Comparison of ENCODE assay signal across 9 cellular contexts in genomic region chr18:48160622-48161021, GRCh38.
DNase-seq lines count a peak whose midpoint lies in the region; ATAC-seq, FAIRE-seq and TF ChIP-seq lines count a peak whose summit lies in the region.
"Had no signal": no experiment of that assay in that cellular context is flagged by ENCODE, and none has a peak within 500 bp of the region (broad histone marks: within the 10 kb centered on the region; RNA-seq: fewer than 3 reads in every experiment).

No MANE protein-coding gene starts in this region.

- H3K9me2 ChIP-seq in HCT116 (ENCODE audit: insufficient read depth), result no peaks in the 10 kb centered on the region

- H3K9me3 ChIP-seq in HCT116 (ENCODE audit: control insufficient read depth in 1 of 2, insufficient read depth in 1 of 2, low read depth in 1 of 2, low read length in 2 of 2), result no peaks in the 10 kb centered on the region
- H3K9me3 ChIP-seq in iPS-20b (ENCODE audit: insufficient read depth, low read depth, low read length), result no peaks in the 10 kb centered on the region

- no peak for FAIRE-seq in GM12892 (lab: Jason Lieb, UNC)
- FAIRE-seq: TTC549 had no signal

- H3K27ac ChIP-seq in HCT116 (ENCODE audit: low read depth, low read length), result no peak overlapping the region
- H3K27ac ChIP-seq in iPS-20b (ENCODE audit: low read length), result no peak overlapping the region
- H3K27ac ChIP-seq: brain microvascular endothelial cell had no signal

- TF ChIP-seq POLR2A in HCT116 (IDR thresholded peaks at IDR 0.05; ENCODE audit: borderline replicate concordance, extremely low read depth, insufficient read depth, insufficient read length) (no peak), GM12892 (IDR thresholded peaks at IDR 0.05; ENCODE audit: low read depth, low read length) (no peak)

- ATAC-seq in HCT116, result no peak
- no peak for ATAC-seq in activated naive CD8-positive, alpha-beta T cell treated with anti-CD3 and anti-CD28 coated beads, Interleukin-2, amount 10 ng/mL, durations not matched to agents 7 days and 5 days (ENCODE audit: low read depth)
- no peak for ATAC-seq in stimulated activated memory B cell treated with anti-CD40 and anti-IgM and Interleukin-4, amounts not matched to agents 10 μg/mL and 1 μg/mL and 100 μg/mL, for 72 hours
- no peak for ATAC-seq in GM19035 (IDR thresholded peaks at IDR 0.05; ENCODE audit: unreplicated experiment)

- peak overlapping the region; percentile 69 for H3K9ac ChIP-seq in HCT116 (ENCODE audit: low read length)
- peak overlapping the region; percentile 54; the same call in 1 of the 2 replicates for H3K9ac ChIP-seq in iPS-20b (ENCODE audit: low read depth, low read length)

- H2AFZ ChIP-seq in HCT116 (ENCODE audit: low read depth, low read length, poor library complexity, severe bottlenecking), result no peak overlapping the region

- H3K27ac Mint-ChIP-seq in activated naive CD8-positive, alpha-beta T cell treated with anti-CD3 and anti-CD28 coated beads, Interleukin-2, amount 10 ng/mL, durations not matched to agents 7 days and 5 days, result no peak overlapping the region
- H3K27ac Mint-ChIP-seq in stimulated activated memory B cell treated with anti-CD40 and anti-IgM and Interleukin-4, amounts not matched to agents 10 μg/mL and 1 μg/mL and 100 μg/mL, for 72 hours, result no peak overlapping the region
- no peak overlapping the region for H3K27ac Mint-ChIP-seq in HFFc6

- H3K9me3 Mint-ChIP-seq in activated naive CD8-positive, alpha-beta T cell treated with anti-CD3 and anti-CD28 coated beads, Interleukin-2, amount 10 ng/mL, durations not matched to agents 7 days and 5 days, result no peaks in the 10 kb centered on the region
- H3K9me3 Mint-ChIP-seq in stimulated activated memory B cell treated with anti-CD40 and anti-IgM and Interleukin-4, amounts not matched to agents 10 μg/mL and 1 μg/mL and 100 μg/mL, for 72 hours, result no peaks in the 10 kb centered on the region
- H3K9me3 Mint-ChIP-seq in HFFc6, result no peaks in the 10 kb centered on the region

- TF ChIP-seq CTCF in HCT116 (IDR thresholded peaks at IDR 0.05 in 2 of 3, conservative IDR thresholded peaks at IDR 0.05 in 1 of 3; ENCODE audit: borderline replicate concordance in 1 of 3, insufficient read depth in 1 of 3, low read depth in 2 of 3, low read length in 2 of 3) (no peak), HFFc6 (IDR thresholded peaks at IDR 0.05) (no peak)

- H3K27me3 ChIP-seq in HCT116 (ENCODE audit: insufficient read depth, low read length), result no peaks in the 10 kb centered on the region
- peaks cover 50% of the 10 kb centered on the region for H3K27me3 ChIP-seq in iPS-20b (ENCODE audit: insufficient read depth, low read length)
- H3K27me3 ChIP-seq: brain microvascular endothelial cell had no signal

- intact Hi-C loops in HCT116 (cut with micrococcal nuclease), result no loop called here

- TF ChIP-seq RAD21 in HCT116 (IDR thresholded peaks at IDR 0.05; ENCODE audit: low read depth), result no peak

- RAD21 ChIA-PET in HCT116 (lab: Charles Lee; ENCODE audit: low non-redundant PET in 1 of 2, low total read pairs in 2 of 2, uncharacterized antibody in 2 of 2, unreplicated experiment in 2 of 2), result interaction anchor here in 1 of 2 experiments (0.7 kb wide), 1 partner anchor 351 kb away, joined by 3 read pairs; no protein-coding TSS in a partner anchor

- BruUV-seq in HCT116 (replicated peaks; lab: Mats Ljungman, UMichigan), result no TSS peak

- H3K4me2 ChIP-seq in HCT116 (ENCODE audit: low read length), result peak overlapping the region; percentile 89

- H3K4me3 ChIP-seq in HCT116 (replicated peaks in 1 of 2; ENCODE audit: low read depth in 1 of 2, low read length in 2 of 2) (peak overlapping the region; percentile 66), iPS-20b (ENCODE audit: low read length) (peak overlapping the region; percentile 73; the same call in 1 of the 2 replicates)

- peaks cover 8 to 18% of the 10 kb centered on the region in 2 experiments; a peak in 3 of 4 replicates for H3K4me1 ChIP-seq in HCT116 (ENCODE audit: control insufficient read depth in 1 of 2, insufficient read depth in 2 of 2, low read length in 2 of 2)
- no peaks in the 10 kb centered on the region; the same call in 1 of the 2 replicates for H3K4me1 ChIP-seq in iPS-20b (ENCODE audit: insufficient read depth, low read length)

- DNase-seq in HCT116 (ENCODE audit: low read depth, low spot score), result no peak
- no peak for DNase-seq in activated naive CD8-positive, alpha-beta T cell treated with anti-CD3 and anti-CD28 coated beads, Interleukin-2, amount 10 ng/mL, durations not matched to agents 7 days and 5 days
- DNase-seq in HFFc6, result no peak
- no peak for DNase-seq in GM12892 (ENCODE audit: insufficient read length)
- DNase-seq: brain microvascular endothelial cell had no signal

- peak overlapping the region; percentile 25 for H3K4me3 Mint-ChIP-seq in activated naive CD8-positive, alpha-beta T cell treated with anti-CD3 and anti-CD28 coated beads, Interleukin-2, amount 10 ng/mL, durations not matched to agents 7 days and 5 days
- peak overlapping the region; percentile 24 for H3K4me3 Mint-ChIP-seq in stimulated activated memory B cell treated with anti-CD40 and anti-IgM and Interleukin-4, amounts not matched to agents 10 μg/mL and 1 μg/mL and 100 μg/mL, for 72 hours
- no peak overlapping the region for H3K4me3 Mint-ChIP-seq in HFFc6

- no peaks in the 10 kb centered on the region for H3K79me2 ChIP-seq in HCT116 (ENCODE audit: insufficient read depth, low read length)

- CTCF ChIA-PET in HCT116 (lab: Charles Lee), result no interaction called here

- POLR2A ChIA-PET in HCT116 (lab: Charles Lee), result interaction anchor here (0.6 kb wide), 1 partner anchor 195 kb away, joined by 3 read pairs; no protein-coding TSS in a partner anchor
- POLR2A ChIA-PET in activated naive CD8-positive, alpha-beta T cell treated with anti-CD3 and anti-CD28 coated beads, Interleukin-2, amount 10 ng/mL, durations not matched to agents 7 days and 5 days (lab: Charles Lee), result no interaction called here

- no peaks in the 10 kb centered on the region for H3K36me3 Mint-ChIP-seq in activated naive CD8-positive, alpha-beta T cell treated with anti-CD3 and anti-CD28 coated beads, Interleukin-2, amount 10 ng/mL, durations not matched to agents 7 days and 5 days
- no peaks in the 10 kb centered on the region for H3K36me3 Mint-ChIP-seq in stimulated activated memory B cell treated with anti-CD40 and anti-IgM and Interleukin-4, amounts not matched to agents 10 μg/mL and 1 μg/mL and 100 μg/mL, for 72 hours
- H3K36me3 Mint-ChIP-seq in HFFc6 (ENCODE audit: low read depth), result no peaks in the 10 kb centered on the region

- no peaks in the 10 kb centered on the region for H3K4me1 Mint-ChIP-seq in activated naive CD8-positive, alpha-beta T cell treated with anti-CD3 and anti-CD28 coated beads, Interleukin-2, amount 10 ng/mL, durations not matched to agents 7 days and 5 days
- H3K4me1 Mint-ChIP-seq in stimulated activated memory B cell treated with anti-CD40 and anti-IgM and Interleukin-4, amounts not matched to agents 10 μg/mL and 1 μg/mL and 100 μg/mL, for 72 hours, result no peaks in the 10 kb centered on the region
- H3K4me1 Mint-ChIP-seq in HFFc6 (ENCODE audit: low read depth), result no peaks in the 10 kb centered on the region

- H3K36me3 ChIP-seq in HCT116 (ENCODE audit: control insufficient read depth in 1 of 2, insufficient read depth in 2 of 2, low read length in 2 of 2) (no peaks in the 10 kb centered on the region), iPS-20b (ENCODE audit: insufficient read depth, low read depth, low read length) (no peaks in the 10 kb centered on the region)
- H3K36me3 ChIP-seq: brain microvascular endothelial cell had no signal

- peaks cover 47% of the 10 kb centered on the region for H3K27me3 Mint-ChIP-seq in activated naive CD8-positive, alpha-beta T cell treated with anti-CD3 and anti-CD28 coated beads, Interleukin-2, amount 10 ng/mL, durations not matched to agents 7 days and 5 days
- H3K27me3 Mint-ChIP-seq in stimulated activated memory B cell treated with anti-CD40 and anti-IgM and Interleukin-4, amounts not matched to agents 10 μg/mL and 1 μg/mL and 100 μg/mL, for 72 hours, result peaks cover 66% of the 10 kb centered on the region
- H3K27me3 Mint-ChIP-seq in HFFc6 (ENCODE audit: insufficient read depth), result peaks cover 18% of the 10 kb centered on the region

- no peaks in the 10 kb centered on the region for H4K20me1 ChIP-seq in HCT116 (ENCODE audit: insufficient read depth)

TF ChIP-seq in HCT116, 20 proteins besides CTCF, POLR2A, EP300 and RAD21:
- TF ChIP-seq YY1 (IDR thresholded peaks at IDR 0.05; ENCODE audit: extremely low read depth, insufficient replicate concordance, low read depth, low read length), result no peak
- TF ChIP-seq ZNF274 (IDR thresholded peaks at IDR 0.05; ENCODE audit: low read depth, low read length), result no peak
- TF ChIP-seq SRF (IDR thresholded peaks at IDR 0.05; ENCODE audit: low read depth), result no peak
- no peak for TF ChIP-seq EGR1 (IDR thresholded peaks at IDR 0.05; ENCODE audit: low read depth)
- no peak for TF ChIP-seq EZH2 (IDR thresholded peaks at IDR 0.05)
